In the genomic region with DNA sequence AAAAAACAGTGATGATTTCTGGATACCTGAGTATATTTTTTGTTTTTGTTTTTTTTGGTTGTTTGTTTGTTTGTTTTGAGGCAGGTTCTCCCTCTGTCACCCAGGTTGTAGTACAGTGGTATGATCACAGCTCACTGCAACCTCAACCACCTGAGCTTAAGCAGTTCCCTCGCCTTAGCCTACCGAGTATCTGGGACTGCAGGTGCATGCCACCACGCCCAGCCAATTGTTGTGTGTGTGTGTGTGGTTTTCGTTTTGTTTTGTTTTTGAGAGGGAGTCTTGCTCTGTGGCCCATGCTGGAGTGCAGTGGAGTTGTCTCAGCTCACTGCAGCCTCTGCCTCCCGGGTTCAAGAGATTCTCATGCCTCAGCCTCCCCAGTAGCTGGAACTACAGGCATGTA, we compare ENCODE assay signal across 19 cellular contexts. TPM values are rescaled to one million over a fixed set of nuclear protein-coding genes. Genes with fewer than 3 reads are reported as not detected.
DNase-seq lines count a peak whose midpoint lies in the region; ATAC-seq and TF ChIP-seq lines count a peak whose summit lies in the region.
"Had no signal": no experiment of that assay in that cellular context is flagged by ENCODE, and none has a peak within 500 bp of the region (broad histone marks: within the 10 kb centered on the region; RNA-seq: fewer than 3 reads in every experiment).

No MANE protein-coding gene starts in this region.

- no peaks in the 10 kb centered on the region for H3K27me3 Mint-ChIP-seq in CD4-positive, alpha-beta T cell
- no peaks in the 10 kb centered on the region for H3K27me3 Mint-ChIP-seq in WTC11 (ENCODE audit: low read depth)
- H3K27me3 Mint-ChIP-seq: progenitor cell of endocrine pancreas; stimulated activated naive CD8-positive, alpha-beta T cell treated with anti-CD3 and anti-CD28 coated beads, Interleukin-15, Interleukin-2, amounts not matched to agents 100 ng/mL and 50 ng/mL, for 24 hours had no signal

- H3K4me1 ChIP-seq in HEK293 (ENCODE audit: control insufficient read depth, insufficient read depth, low read length) (no peaks in the 10 kb centered on the region), foreskin keratinocyte (peaks cover 12% of the 10 kb centered on the region), right atrium auricular region (no peaks in the 10 kb centered on the region)
- H3K4me1 ChIP-seq: Peyer's patch had no signal

- no peaks in the 10 kb centered on the region for H3K27me3 ChIP-seq in CD4-positive, alpha-beta T cell (ENCODE audit: control insufficient read depth, insufficient read depth, low read length)
- H3K27me3 ChIP-seq in foreskin keratinocyte (no peaks in the 10 kb centered on the region), right atrium auricular region (no peaks in the 10 kb centered on the region)
- H3K27me3 ChIP-seq: Peyer's patch, tibial nerve had no signal

- no peaks in the 10 kb centered on the region for H3K9me3 Mint-ChIP-seq in CD4-positive, alpha-beta T cell
- no peaks in the 10 kb centered on the region for H3K9me3 Mint-ChIP-seq in WTC11
- H3K9me3 Mint-ChIP-seq: nephron; stimulated activated naive CD8-positive, alpha-beta T cell treated with anti-CD3 and anti-CD28 coated beads, Interleukin-15, Interleukin-2, amounts not matched to agents 100 ng/mL and 50 ng/mL, for 24 hours had no signal

- H3K4me3 Mint-ChIP-seq in CD4-positive, alpha-beta T cell: no peak overlapping the region
- no peak overlapping the region for H3K4me3 Mint-ChIP-seq in WTC11
- H3K4me3 Mint-ChIP-seq: nephron; stimulated activated naive CD8-positive, alpha-beta T cell treated with anti-CD3 and anti-CD28 coated beads, Interleukin-15, Interleukin-2, amounts not matched to agents 100 ng/mL and 50 ng/mL, for 24 hours had no signal

- no peak overlapping the region for H3K27ac ChIP-seq in CD4-positive, alpha-beta T cell (ENCODE audit: low read depth, low read length)
- H3K27ac ChIP-seq in HEK293 (ENCODE audit: extremely low read depth, low read depth, low read length): no peak overlapping the region
- H3K27ac ChIP-seq in foreskin keratinocyte: peak overlapping the region; percentile 64
- H3K27ac ChIP-seq in right atrium auricular region: no peak overlapping the region
- H3K27ac ChIP-seq: Peyer's patch, tibial nerve had no signal

- no peaks in the 10 kb centered on the region for H3K36me3 Mint-ChIP-seq in CD4-positive, alpha-beta T cell (ENCODE audit: low read depth)
- peaks cover 6% of the 10 kb centered on the region for H3K36me3 Mint-ChIP-seq in WTC11

- H3K36me3 ChIP-seq in HEK293 (ENCODE audit: control insufficient read depth in 2 of 2, insufficient read depth in 1 of 2, low read length in 2 of 2) (no peaks in the 10 kb centered on the region; a peak in 1 of 3 replicates), right atrium auricular region (peaks cover 4% of the 10 kb centered on the region)
- H3K36me3 ChIP-seq: tibial nerve had no signal

- H3K4me3 ChIP-seq in HEK293 (ENCODE audit: low read depth, low read length) (no peak overlapping the region), right atrium auricular region (no peak overlapping the region)
- H3K4me3 ChIP-seq: GM23248, Peyer's patch, tibial nerve had no signal

- peaks cover 23% of the 10 kb centered on the region for H3K4me1 Mint-ChIP-seq in CD4-positive, alpha-beta T cell (ENCODE audit: low read depth)
- H3K4me1 Mint-ChIP-seq in WTC11: peaks cover 3% of the 10 kb centered on the region

- POLR2A ChIA-PET in CD4-positive, alpha-beta T cell (lab: Charles Lee): interaction anchor here (1.0 kb wide), 1 partner anchor 122 kb away, joined by 3 read pairs; no protein-coding TSS in a partner anchor
- POLR2A ChIA-PET in HEK293 (lab: Yijun Ruan, JAX): no interaction called here
- POLR2A ChIA-PET in WTC11 (lab: Charles Lee): interaction anchor here (0.6 kb wide), 1 partner anchor 82 kb away, joined by 3 read pairs; no protein-coding TSS in a partner anchor

- ATAC-seq in CD4-positive, alpha-beta T cell (ENCODE audit: poor library complexity): no peak
- ATAC-seq in WTC11: no peak
- ATAC-seq in foreskin keratinocyte: no peak
- no peak for ATAC-seq in HG03025 (IDR thresholded peaks at IDR 0.05; ENCODE audit: low FRiP score, unreplicated experiment)
- ATAC-seq in HG02610 (IDR thresholded peaks at IDR 0.05; ENCODE audit: unreplicated experiment): no peak

- H3K9me3 ChIP-seq in CD4-positive, alpha-beta T cell (ENCODE audit: control insufficient read depth, low read length): no peaks in the 10 kb centered on the region
- H3K9me3 ChIP-seq in HEK293 (ENCODE audit: control insufficient read depth, insufficient read depth, low read depth, low read length) (no peaks in the 10 kb centered on the region), right atrium auricular region (no peaks in the 10 kb centered on the region)
- H3K9me3 ChIP-seq: Peyer's patch, SK-N-SH, tibial nerve had no signal

- DNase-seq in CD4-positive, alpha-beta T cell: no peak
- DNase-seq in WTC11 (ENCODE audit: low spot score) (no peak), foreskin keratinocyte (no peak), right atrium auricular region (ENCODE audit: low spot score) (no peak)
- DNase-seq: DMS79; effector CD4-positive, alpha-beta T cell; mesendoderm; NCI-H1105 treated with DMSO at 0.1 percent for 48 hours; NCI-H2081; Peyer's patch had no signal

- intact Hi-C loops in CD4-positive, alpha-beta T cell (cut with DNase I, micrococcal nuclease): no loop called here

- no peak for TF ChIP-seq CTCF in CD4-positive, alpha-beta T cell (IDR thresholded peaks at IDR 0.05)
- TF ChIP-seq CTCF in HEK293 (tag by site-specific recombination; IDR thresholded peaks at IDR 0.05) (no peak), WTC11 (IDR thresholded peaks at IDR 0.05) (no peak), foreskin keratinocyte (conservative IDR thresholded peaks at IDR 0.05) (no peak), right atrium auricular region (IDR thresholded peaks at IDR 0.05) (no peak)

- CTCF ChIA-PET in CD4-positive, alpha-beta T cell (lab: Charles Lee): interaction anchor here (1.0 kb wide), 1 partner anchor 266 kb away, joined by 3 read pairs; no protein-coding TSS in a partner anchor
- CTCF ChIA-PET in HEK293 (lab: Yijun Ruan, JAX) (no interaction called here), WTC11 (lab: Charles Lee) (no interaction called here)

- peak overlapping the region; percentile 66 for H3K27ac Mint-ChIP-seq in CD4-positive, alpha-beta T cell
- H3K27ac Mint-ChIP-seq in WTC11: no peak overlapping the region

TF ChIP-seq in HEK293, 187 proteins besides CTCF, POLR2A, EP300 and RAD21 (continues in another document):
- TF ChIP-seq, protein P1, sequence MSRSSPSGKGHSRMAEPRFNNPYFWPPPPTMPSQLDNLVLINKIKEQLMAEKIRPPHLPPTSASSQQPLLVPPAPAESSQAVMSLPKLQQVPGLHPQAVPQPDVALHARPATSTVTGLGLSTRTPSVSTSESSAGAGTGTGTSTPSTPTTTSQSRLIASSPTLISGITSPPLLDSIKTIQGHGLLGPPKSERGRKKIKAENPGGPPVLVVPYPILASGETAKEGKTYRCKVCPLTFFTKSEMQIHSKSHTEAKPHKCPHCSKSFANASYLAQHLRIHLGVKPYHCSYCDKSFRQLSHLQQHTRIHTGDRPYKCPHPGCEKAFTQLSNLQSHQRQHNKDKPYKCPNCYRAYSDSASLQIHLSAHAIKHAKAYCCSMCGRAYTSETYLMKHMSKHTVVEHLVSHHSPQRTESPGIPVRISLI (tag by site-specific recombination; IDR thresholded peaks at IDR 0.05): 0 out of 2 replicates have a peak, but pooled peaks have one; percentile 22
- no peak for TF ChIP-seq GLI4 (tag by site-specific recombination; IDR thresholded peaks at IDR 0.05)
- TF ChIP-seq ZBTB21 (tag by site-specific recombination; IDR thresholded peaks at IDR 0.05): no peak
- no peak for TF ChIP-seq TRIM28 (IDR thresholded peaks at IDR 0.05; ENCODE audit: borderline replicate concordance, low read length)

TF ChIP-seq in WTC11, 78 proteins besides CTCF, POLR2A, EP300 and RAD21:
- 0 out of 2 replicates have a peak, but pooled peaks have one; percentile 41 for TF ChIP-seq ZNF121 (CRISPR knock-in tag; IDR thresholded peaks at IDR 0.05)
- no peak for TF ChIP-seq RORB (CRISPR knock-in tag; IDR thresholded peaks at IDR 0.05)

RNA-seq across cellular contexts. Expression of a gene that starts 55.3 kb away (rescaled TPM):
- total RNA-seq in CD4-positive, alpha-beta T cell: 1 to 10 TPM; 8.5 to 9.9 TPM
- 93.2 to 103 TPM (median 98.2 TPM) in 3 replicates for total RNA-seq in WTC11 (2021)
- 67.6 and 85.3 TPM in 2 replicates for total RNA-seq in foreskin keratinocyte
- polyA plus RNA-seq in foreskin keratinocyte: 58.5 and 77.3 TPM in 2 replicates
- total RNA-seq in right atrium auricular region: 1 to 10 TPM; 6.2 to 8.1 TPM
